1 cellular context compared by ENCODE assay signal in genomic region chr7:44678468-44679179, GRCh38.
TF ChIP-seq lines count a peak whose summit lies in the region.

No MANE protein-coding gene starts in this region.

TF ChIP-seq in HepG2, 621 proteins besides CTCF, POLR2A, EP300 and RAD21 (continued from another document and continues in another):
- TF ChIP-seq KAT8 (CRISPR knock-in tag; IDR thresholded peaks at IDR 0.05) (peak; percentile 34; the same call in 1 of the 2 replicates), ZNF660 (CRISPR knock-in tag; IDR thresholded peaks at IDR 0.05; ENCODE audit: borderline replicate concordance, low read depth) (no peak), ZBTB2 (CRISPR knock-in tag; IDR thresholded peaks at IDR 0.05; ENCODE audit: low read depth) (no peak), ELF1 (CRISPR knock-in tag; IDR thresholded peaks at IDR 0.05) (0 out of 2 replicates have a peak, but pooled peaks have one; percentile 11), DRAP1 (CRISPR knock-in tag; IDR thresholded peaks at IDR 0.05) (peak; percentile 26; the same call in 1 of the 2 replicates), NCOA2 (CRISPR knock-in tag; IDR thresholded peaks at IDR 0.05) (peak; percentile 68; the same call in 1 of the 2 replicates), ZBTB25 (CRISPR knock-in tag; IDR thresholded peaks at IDR 0.05) (peak; percentile 65; the same call in 1 of the 2 replicates), PPARG (CRISPR knock-in tag; conservative IDR thresholded peaks at IDR 0.05) (0 out of 2 replicates have a peak, but pooled peaks have one; percentile 34), HMGXB3 (CRISPR knock-in tag; IDR thresholded peaks at IDR 0.05; ENCODE audit: borderline replicate concordance) (peak; percentile 46; the same call in 1 of the 2 replicates), FOXC1 (CRISPR knock-in tag; IDR thresholded peaks at IDR 0.05; ENCODE audit: borderline replicate concordance) (peak; percentile 73; the same call in 1 of the 2 replicates), ATF2 (CRISPR knock-in tag; IDR thresholded peaks at IDR 0.05) (peak; percentile 82; the same call in 1 of the 2 replicates), ZBTB21 (CRISPR knock-in tag; IDR thresholded peaks at IDR 0.05) (peak; percentile 63; the same call in 1 of the 2 replicates), KDM4B (CRISPR knock-in tag; IDR thresholded peaks at IDR 0.05) (peak; percentile 47; the same call in 1 of the 2 replicates), HDAC2 (CRISPR knock-in tag; IDR thresholded peaks at IDR 0.05) (peak; percentile 70; the same call in 1 of the 2 replicates), NCOR1 (IDR thresholded peaks at IDR 0.05; ENCODE audit: borderline replicate concordance, low read length) (peak; percentile 53; the same call in 1 of the 2 replicates), LCORL (IDR thresholded peaks at IDR 0.05) (no peak), LCORL (CRISPR knock-in tag; IDR thresholded peaks at IDR 0.05) (peak; percentile 79; the same call in 1 of the 2 replicates), MLLT10 (CRISPR knock-in tag; IDR thresholded peaks at IDR 0.05) (no peak), JUND (CRISPR knock-in tag; IDR thresholded peaks at IDR 0.05) (peak; percentile 73; the same call in 1 of the 2 replicates), MED1 (CRISPR knock-in tag; IDR thresholded peaks at IDR 0.05) (peak; percentile 54; the same call in 1 of the 2 replicates), SMC3 (IDR thresholded peaks at IDR 0.05; ENCODE audit: low read length) (peak; percentile 1; the same call in 1 of the 2 replicates), CREB1 (IDR thresholded peaks at IDR 0.05) (no peak), CREB1 (CRISPR knock-in tag; IDR thresholded peaks at IDR 0.05) (peak; percentile 36; the same call in 1 of the 2 replicates), THRA (CRISPR knock-in tag; IDR thresholded peaks at IDR 0.05; ENCODE audit: borderline replicate concordance) (peak; percentile 99), ERF (CRISPR knock-in tag; IDR thresholded peaks at IDR 0.05) (0 out of 2 replicates have a peak, but pooled peaks have one; percentile 20), FOXA1 (IDR thresholded peaks at IDR 0.05) (no peak), FOXA1 (CRISPR knock-in tag; IDR thresholded peaks at IDR 0.05) (peak; percentile 5; the same call in 1 of the 2 replicates), SOX5 (CRISPR knock-in tag; IDR thresholded peaks at IDR 0.05; ENCODE audit: borderline replicate concordance) (peak; percentile 68), ZNF891 (CRISPR knock-in tag; IDR thresholded peaks at IDR 0.05) (peak; percentile 51; the same call in 1 of the 2 replicates), ZNF446 (CRISPR knock-in tag; IDR thresholded peaks at IDR 0.05) (no peak), TBX2 (CRISPR knock-in tag; IDR thresholded peaks at IDR 0.05; ENCODE audit: borderline replicate concordance) (0 out of 2 replicates have a peak, but pooled peaks have one; percentile 31), FOXA3 (CRISPR knock-in tag; IDR thresholded peaks at IDR 0.05) (peak; percentile 40; the same call in 1 of the 2 replicates), HOXA3 (CRISPR knock-in tag; IDR thresholded peaks at IDR 0.05) (peak; percentile 66), GATAD1 (CRISPR knock-in tag; IDR thresholded peaks at IDR 0.05) (peak; percentile 67), FOXK2 (IDR thresholded peaks at IDR 0.05) (0 out of 2 replicates have a peak, but pooled peaks have one; percentile 64), FOSL2 (CRISPR knock-in tag; IDR thresholded peaks at IDR 0.05) (peak; percentile 72), RXRA (CRISPR knock-in tag; IDR thresholded peaks at IDR 0.05) (peak; percentile 92), SMAD3 (CRISPR knock-in tag; IDR thresholded peaks at IDR 0.05) (peak; percentile 40; the same call in 1 of the 2 replicates), ZNF605 (CRISPR knock-in tag; IDR thresholded peaks at IDR 0.05) (no peak), REPIN1 (CRISPR knock-in tag; IDR thresholded peaks at IDR 0.05; ENCODE audit: borderline replicate concordance, low read depth) (peak; percentile 59; the same call in 1 of the 2 replicates), CEBPG (CRISPR knock-in tag; IDR thresholded peaks at IDR 0.05) (peak; percentile 89), HMGA1 (CRISPR knock-in tag; conservative IDR thresholded peaks at IDR 0.05) (no peak), NR2F1 (CRISPR knock-in tag; IDR thresholded peaks at IDR 0.05) (peak in 1 of 2 experiments; percentile 53; a peak in 3 of 4 replicates), SRF (IDR thresholded peaks at IDR 0.05; ENCODE audit: low read depth, low read length) (0 out of 2 replicates have a peak, but pooled peaks have one; percentile 7), KLF16 (CRISPR knock-in tag; IDR thresholded peaks at IDR 0.05) (peak in 1 of 2 experiments; percentile 29; a peak in 1 of 4 replicates), ZNF639 (CRISPR knock-in tag; conservative IDR thresholded peaks at IDR 0.05) (no peak), SALL1 (CRISPR knock-in tag; IDR thresholded peaks at IDR 0.05) (peak; percentile 85), TFE3 (CRISPR knock-in tag; IDR thresholded peaks at IDR 0.05) (peak; percentile 48; the same call in 1 of the 2 replicates), UBTF (CRISPR knock-in tag; IDR thresholded peaks at IDR 0.05) (0 out of 2 replicates have a peak, but pooled peaks have one; percentile 24), MAFF (IDR thresholded peaks at IDR 0.05; ENCODE audit: low read depth, low read length) (peak; percentile 57; the same call in 1 of the 2 replicates)
